1 cellular context compared by ENCODE assay signal in the genomic region with DNA sequence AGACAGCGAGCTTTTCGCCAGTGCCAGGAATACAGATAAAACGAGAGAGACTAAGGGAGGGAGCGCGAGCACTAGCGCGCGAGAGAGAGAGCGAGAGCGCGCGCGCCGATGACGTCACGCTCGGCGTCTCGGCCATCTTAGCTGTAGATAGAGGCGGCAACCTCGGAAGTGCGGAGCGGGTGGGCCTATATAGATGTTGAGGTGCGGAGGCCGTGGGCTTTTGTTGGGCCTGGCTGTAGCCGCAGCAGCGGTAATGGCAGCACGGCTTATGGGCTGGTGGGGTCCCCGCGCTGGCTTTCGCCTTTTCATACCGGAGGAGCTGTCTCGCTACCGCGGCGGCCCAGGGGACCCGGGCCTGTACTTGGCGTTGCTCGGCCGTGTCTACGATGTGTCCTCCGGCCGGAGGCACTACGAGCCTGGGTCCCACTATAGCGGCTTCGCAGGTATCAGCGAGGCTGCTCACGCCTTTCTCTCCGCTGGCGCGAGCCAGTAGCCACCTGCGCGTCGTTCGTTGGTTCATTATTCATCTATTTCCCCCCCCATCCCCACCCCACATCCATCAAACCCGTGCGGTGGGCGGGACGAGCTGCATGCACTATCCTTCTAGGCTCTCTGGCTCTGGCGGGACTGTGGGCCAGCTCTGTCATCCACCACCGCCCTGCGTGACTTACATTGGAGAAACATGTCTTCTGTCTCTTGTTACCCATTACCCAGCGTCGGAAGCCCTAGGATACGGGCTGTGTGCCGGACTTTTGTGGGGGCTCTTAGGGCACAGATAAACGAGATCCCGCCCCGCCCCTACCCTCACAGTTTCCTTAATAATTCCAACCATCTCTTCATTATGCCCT.
TF ChIP-seq lines count a peak whose summit lies in the region.

No MANE protein-coding gene starts in this region.

TF ChIP-seq in K562, 482 proteins besides CTCF, POLR2A, EP300 and RAD21 (continued from another document):
- TF ChIP-seq ZNF384 (IDR thresholded peaks at IDR 0.05; ENCODE audit: low read depth, low read length), result peak; percentile 1; the same call in 1 of the 2 replicates
- no peak for TF ChIP-seq FOXO4 (CRISPR knock-in tag; IDR thresholded peaks at IDR 0.05)
- peak; percentile 89 for TF ChIP-seq ATF2 (CRISPR knock-in tag; IDR thresholded peaks at IDR 0.05)
- TF ChIP-seq FOXP1 (CRISPR knock-in tag; IDR thresholded peaks at IDR 0.05), result 0 out of 2 replicates have a peak, but pooled peaks have one; percentile 0
- peak; percentile 47 to 64; a peak in 2 of 4 replicates for TF ChIP-seq SIN3A (IDR thresholded peaks at IDR 0.05; ENCODE audit: borderline replicate concordance in 2 of 2, control insufficient read depth in 1 of 2, low read depth in 2 of 2, low read length in 2 of 2)
- peak; percentile 52; the same call in 1 of the 2 replicates for TF ChIP-seq ZNF589 (CRISPR knock-in tag; IDR thresholded peaks at IDR 0.05; ENCODE audit: low read depth)
- TF ChIP-seq HMGN3 (IDR thresholded peaks at IDR 0.05; ENCODE audit: borderline replicate concordance, extremely low read depth, insufficient read length, low read depth, low read length), result peak; percentile 59
- peak; percentile 14 to 26; a peak in 3 of 4 replicates for TF ChIP-seq MNT (conservative IDR thresholded peaks at IDR 0.05)
- no peak for TF ChIP-seq HMG20A (CRISPR knock-in tag; conservative IDR thresholded peaks at IDR 0.05)
- TF ChIP-seq HDAC2 (IDR thresholded peaks at IDR 0.05), result no peak
- TF ChIP-seq, protein P1, sequence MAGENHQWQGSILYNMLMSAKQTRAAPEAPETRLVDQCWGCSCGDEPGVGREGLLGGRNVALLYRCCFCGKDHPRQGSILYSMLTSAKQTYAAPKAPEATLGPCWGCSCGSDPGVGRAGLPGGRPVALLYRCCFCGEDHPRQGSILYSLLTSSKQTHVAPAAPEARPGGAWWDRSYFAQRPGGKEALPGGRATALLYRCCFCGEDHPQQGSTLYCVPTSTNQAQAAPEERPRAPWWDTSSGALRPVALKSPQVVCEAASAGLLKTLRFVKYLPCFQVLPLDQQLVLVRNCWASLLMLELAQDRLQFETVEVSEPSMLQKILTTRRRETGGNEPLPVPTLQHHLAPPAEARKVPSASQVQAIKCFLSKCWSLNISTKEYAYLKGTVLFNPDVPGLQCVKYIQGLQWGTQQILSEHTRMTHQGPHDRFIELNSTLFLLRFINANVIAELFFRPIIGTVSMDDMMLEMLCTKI (IDR thresholded peaks at IDR 0.05; ENCODE audit: partially characterized antibody), result no peak
- no peak for TF ChIP-seq NCOA4 (IDR thresholded peaks at IDR 0.05; ENCODE audit: partially characterized antibody)
- peak; percentile 86 for TF ChIP-seq JUNB (CRISPR knock-in tag; conservative IDR thresholded peaks at IDR 0.05)
- no peak for TF ChIP-seq MAFF (IDR thresholded peaks at IDR 0.05; ENCODE audit: low read length)
